In the genomic region with DNA sequence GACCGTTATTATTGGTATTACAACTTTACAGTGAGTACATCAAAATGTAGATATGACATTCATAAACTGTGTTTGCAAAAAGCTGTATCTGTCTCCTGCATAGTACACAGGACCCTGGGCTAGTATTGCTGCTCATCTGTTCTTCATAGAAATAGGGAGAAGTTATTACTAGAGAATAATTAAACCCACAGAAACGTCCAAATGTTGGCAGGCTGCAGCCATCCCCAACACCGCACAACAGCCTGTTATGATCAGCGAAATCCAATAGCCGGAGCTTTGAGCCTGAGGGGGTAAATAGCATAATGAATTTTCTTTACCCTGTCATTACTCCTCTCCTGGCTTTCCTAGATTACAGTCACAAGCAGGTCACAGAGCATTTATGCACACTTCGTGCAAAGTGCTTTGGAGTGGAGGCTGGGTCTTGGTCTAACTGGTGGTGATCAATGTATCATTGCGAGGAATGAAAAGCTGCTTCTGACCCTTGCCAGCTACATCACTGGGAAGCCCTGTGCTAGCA, we compare ENCODE assay signal across 22 cellular contexts.
DNase-seq lines count a peak whose midpoint lies in the region; ATAC-seq, FAIRE-seq and TF ChIP-seq lines count a peak whose summit lies in the region.
"Had no signal": no experiment of that assay in that cellular context is flagged by ENCODE, and none has a peak within 500 bp of the region (broad histone marks: within the 10 kb centered on the region; RNA-seq: fewer than 3 reads in every experiment).

No MANE protein-coding gene starts in this region.

- TF ChIP-seq CTCF in A549 (IDR thresholded peaks at IDR 0.05) (no peak), HEK293 (tag by site-specific recombination; IDR thresholded peaks at IDR 0.05) (no peak), SK-N-SH (IDR thresholded peaks at IDR 0.05) (no peak)

- no peak for TF ChIP-seq POLR2A in A549 (IDR thresholded peaks at IDR 0.05; ENCODE audit: low read length)

- H3K56ac ChIP-seq in mesendoderm (ENCODE audit: low read length): no peak overlapping the region

- no peaks in the 10 kb centered on the region for H3K79me2 ChIP-seq in SK-N-SH (ENCODE audit: insufficient read depth)
- H3K79me2 ChIP-seq in mesendoderm (ENCODE audit: control insufficient read depth, insufficient read depth, low read length): no peaks in the 10 kb centered on the region

- no peaks in the 10 kb centered on the region for H3K9me3 Mint-ChIP-seq in stimulated activated effector memory CD8-positive, alpha-beta T cell treated with anti-CD3 and anti-CD28 coated beads, Interleukin-12 subunit alpha, Interleukin-12 subunit beta, amount 100 ng/mL, for 72 hours
- H3K9me3 Mint-ChIP-seq: activated naive CD4-positive, alpha-beta T cell treated with anti-CD3 and anti-CD28 coated beads, Interleukin-2, amount 50 U/mL, for 24 hours; stimulated activated naive B cell treated with anti-CD40 and anti-IgM and Interleukin-4, amounts not matched to agents 10 μg/mL and 1 μg/mL and 100 μg/mL, for 72 hours had no signal

- no peaks in the 10 kb centered on the region for H3K9me3 ChIP-seq in A549
- H3K9me3 ChIP-seq in HEK293 (ENCODE audit: control insufficient read depth, insufficient read depth, low read depth, low read length): no peaks in the 10 kb centered on the region
- H3K9me3 ChIP-seq in SK-N-SH: no peaks in the 10 kb centered on the region
- H3K9me3 ChIP-seq: spleen, testis had no signal

- DNase-seq in A549 (ENCODE audit: low read depth in 1 of 2, low spot score in 1 of 2) (no peak), SK-N-SH (peak; percentile 56), mesendoderm (no peak), NCI-H2107 (lab: John Stamatoyannopoulos, UW) (no peak)
- no peak for DNase-seq in stimulated activated effector memory CD8-positive, alpha-beta T cell treated with anti-CD3 and anti-CD28 coated beads, Interleukin-12 subunit alpha, Interleukin-12 subunit beta, amount 100 ng/mL, for 72 hours (ENCODE audit: low spot score in 2 of 2)
- DNase-seq: ACHN; anterior cingulate cortex; Calu3; NCI-H1092 treated with DMSO at 0.1 percent for 48 hours; spleen; stimulated activated CD4-positive, alpha-beta T cell treated with anti-CD3 and anti-CD28 coated beads, Interleukin-2, amount 100 ng/mL, for 48 hours; stimulated activated naive B cell treated with anti-CD40 and anti-IgM and Interleukin-4, amounts not matched to agents 10 μg/mL and 1 μg/mL and 100 μg/mL, for 72 hours; testis; WERI-Rb-1 had no signal

- no peaks in the 10 kb centered on the region for H3K9me2 ChIP-seq in SK-N-SH

- no peaks in the 10 kb centered on the region for H4K20me1 ChIP-seq in SK-N-SH (ENCODE audit: insufficient read depth)

- no peak for ATAC-seq in A549
- ATAC-seq in HG03520 (IDR thresholded peaks at IDR 0.05; ENCODE audit: unreplicated experiment): no peak
- no peak for ATAC-seq in stimulated activated effector memory CD8-positive, alpha-beta T cell treated with anti-CD3 and anti-CD28 coated beads, Interleukin-12 subunit alpha, Interleukin-12 subunit beta, amount 100 ng/mL, for 72 hours
- ATAC-seq: stimulated activated naive B cell treated with anti-CD40 and anti-IgM and Interleukin-4, amounts not matched to agents 10 μg/mL and 1 μg/mL and 100 μg/mL, for 72 hours had no signal

- H3K27ac ChIP-seq in A549 (no peak overlapping the region), HEK293 (ENCODE audit: extremely low read depth, low read depth, low read length) (no peak overlapping the region), SK-N-SH (ENCODE audit: low read depth in 2 of 2, low read length in 1 of 2) (peak overlapping the region; percentile 65 to 86; a peak in 3 of 4 replicates), layer of hippocampus (ENCODE audit: low read depth, low read length) (peak overlapping the region; percentile 62), mesendoderm (ENCODE audit: low read depth, low read length) (no peak overlapping the region)
- H3K27ac ChIP-seq: C4-2B, RWPE1, spleen, testis, WERI-Rb-1 had no signal

- no peak overlapping the region for H3K18ac ChIP-seq in mesendoderm (ENCODE audit: low read length)

- no peak for FAIRE-seq in A549 (lab: Jason Lieb, UNC)
- FAIRE-seq: endothelial cell of umbilical vein, GM12892 had no signal

- TF ChIP-seq RAD21 in A549 (conservative IDR thresholded peaks at IDR 0.05 in 1 of 2, IDR thresholded peaks at IDR 0.05 in 1 of 2) (no peak), SK-N-SH (IDR thresholded peaks at IDR 0.05; ENCODE audit: low read length) (no peak)

- H3K4me3 Mint-ChIP-seq in stimulated activated effector memory CD8-positive, alpha-beta T cell treated with anti-CD3 and anti-CD28 coated beads, Interleukin-12 subunit alpha, Interleukin-12 subunit beta, amount 100 ng/mL, for 72 hours: no peak overlapping the region
- H3K4me3 Mint-ChIP-seq: activated naive CD4-positive, alpha-beta T cell treated with anti-CD3 and anti-CD28 coated beads, Interleukin-2, amount 50 U/mL, for 24 hours; stimulated activated naive B cell treated with anti-CD40 and anti-IgM and Interleukin-4, amounts not matched to agents 10 μg/mL and 1 μg/mL and 100 μg/mL, for 72 hours had no signal

- WGBS in A549 (ENCODE audit: missing lambda C conversion rate): 49% methylated on average over 7 of the region's 7 CpGs
- 32% methylated on average over 7 of the region's 7 CpGs for WGBS in SK-N-SH (ENCODE audit: low lambda C conversion rate)
- no CpG with 5 or more reads among the region's 7 CpGs for WGBS in mesendoderm (ENCODE audit: extremely low coverage, insufficient coverage, low lambda C conversion rate)

- peaks cover 27% of the 10 kb centered on the region for H3F3A ChIP-seq in SK-N-SH (replicated peaks; ENCODE audit: insufficient read depth)

- H2BK15ac ChIP-seq in mesendoderm (replicated peaks; ENCODE audit: low read depth): no peak overlapping the region

- no peak overlapping the region for H3K4me3 ChIP-seq in A549
- no peak overlapping the region for H3K4me3 ChIP-seq in HEK293 (ENCODE audit: low read depth, low read length)
- no peak overlapping the region for H3K4me3 ChIP-seq in SK-N-SH (ENCODE audit: low read depth in 2 of 2, low read length in 1 of 2)
- no peak overlapping the region for H3K4me3 ChIP-seq in mesendoderm (ENCODE audit: low read length)
- H3K4me3 ChIP-seq: spleen, testis had no signal

- H3K79me1 ChIP-seq in mesendoderm (ENCODE audit: low read length): no peaks in the 10 kb centered on the region

- POLR2A ChIA-PET in A549 (lab: Yijun Ruan, JAX) (no interaction called here), HEK293 (lab: Yijun Ruan, JAX) (no interaction called here), SK-N-SH (lab: Yijun Ruan, JAX) (no interaction called here)

- H4K8ac ChIP-seq in mesendoderm (ENCODE audit: low read depth, low read length): no peak overlapping the region

- H3K23ac ChIP-seq in mesendoderm (ENCODE audit: low read length): no peak overlapping the region

- no peaks in the 10 kb centered on the region; the same call in 2 of the 3 replicates for H3K4me1 ChIP-seq in A549
- peaks cover 19% of the 10 kb centered on the region for H3K4me1 ChIP-seq in HEK293 (ENCODE audit: control insufficient read depth, insufficient read depth, low read length)
- peaks cover 13 to 27% of the 10 kb centered on the region in 2 experiments for H3K4me1 ChIP-seq in SK-N-SH (ENCODE audit: control insufficient read depth in 1 of 2, insufficient read depth in 2 of 2, low read depth in 1 of 2, low read length in 1 of 2)
- H3K4me1 ChIP-seq in mesendoderm (ENCODE audit: control insufficient read depth, low read depth, low read length): no peaks in the 10 kb centered on the region
- H3K4me1 ChIP-seq: spleen had no signal

- H3K4me2 ChIP-seq in A549 (peak overlapping the region; percentile 13; the same call in 1 of the 3 replicates), SK-N-SH (peak overlapping the region; percentile 42; the same call in 1 of the 2 replicates), mesendoderm (ENCODE audit: low read length) (no peak overlapping the region)

- H2BK5ac ChIP-seq in mesendoderm (ENCODE audit: low read length): no peak overlapping the region

- H3K27ac Mint-ChIP-seq in stimulated activated effector memory CD8-positive, alpha-beta T cell treated with anti-CD3 and anti-CD28 coated beads, Interleukin-12 subunit alpha, Interleukin-12 subunit beta, amount 100 ng/mL, for 72 hours: no peak overlapping the region
- H3K27ac Mint-ChIP-seq: activated naive CD4-positive, alpha-beta T cell treated with anti-CD3 and anti-CD28 coated beads, Interleukin-2, amount 50 U/mL, for 24 hours; stimulated activated naive B cell treated with anti-CD40 and anti-IgM and Interleukin-4, amounts not matched to agents 10 μg/mL and 1 μg/mL and 100 μg/mL, for 72 hours had no signal

- CTCF ChIA-PET in A549 (lab: Yijun Ruan, JAX): interaction anchor here (0.5 to 0.9 kb wide), 3 partner anchors 11 to 55 kb away, joined by 3 to 4 read pairs (median 3); no protein-coding TSS in a partner anchor
- CTCF ChIA-PET in HEK293 (lab: Yijun Ruan, JAX): interaction anchor here (0.7 kb wide), 1 partner anchor 108 kb away, joined by 3 read pairs; no protein-coding TSS in a partner anchor
- CTCF ChIA-PET in SK-N-SH (lab: Yijun Ruan, JAX): interaction anchor here (0.8 to 1.7 kb wide), 5 partner anchors 8 to 177 kb away, joined by 3 to 5 read pairs (median 3); no protein-coding TSS in a partner anchor

- TF ChIP-seq EP300 in A549 (IDR thresholded peaks at IDR 0.05) (no peak), SK-N-SH (IDR thresholded peaks at IDR 0.05; ENCODE audit: borderline replicate concordance in 1 of 2, low read depth in 1 of 2, low read length in 1 of 2) (peak in 1 of 2 experiments; percentile 42; a peak in 1 of 4 replicates)

- H3K27me3 ChIP-seq in SK-N-SH (ENCODE audit: insufficient read depth): no peaks in the 10 kb centered on the region
- no peaks in the 10 kb centered on the region for H3K27me3 ChIP-seq in layer of hippocampus (ENCODE audit: control insufficient read depth, insufficient read depth, low read length)
- no peaks in the 10 kb centered on the region for H3K27me3 ChIP-seq in mesendoderm (ENCODE audit: insufficient read depth, low read length, poor library complexity)
- H3K27me3 ChIP-seq: spleen, testis had no signal

- H4K5ac ChIP-seq in mesendoderm (ENCODE audit: low read length): no peak overlapping the region

- no peak overlapping the region for H2BK120ac ChIP-seq in mesendoderm (ENCODE audit: low read depth, low read length)

- H3K4ac ChIP-seq in mesendoderm (ENCODE audit: low read depth, low read length): no peak overlapping the region

- H3K9ac ChIP-seq in SK-N-SH (peak overlapping the region; percentile 26; the same call in 1 of the 2 replicates), mesendoderm (ENCODE audit: low read length) (no peak overlapping the region)

- peak overlapping the region; percentile 36; the same call in 1 of the 2 replicates for H2AFZ ChIP-seq in SK-N-SH (ENCODE audit: low read depth)

- H3K36me3 ChIP-seq in HEK293 (ENCODE audit: control insufficient read depth in 2 of 2, insufficient read depth in 1 of 2, low read length in 2 of 2) (no peaks in the 10 kb centered on the region), SK-N-SH (replicated peaks in 1 of 2; ENCODE audit: control insufficient read depth in 1 of 2, insufficient read depth in 2 of 2, low read length in 1 of 2) (no peaks in the 10 kb centered on the region), mesendoderm (ENCODE audit: control insufficient read depth, insufficient read depth, low read length) (no peaks in the 10 kb centered on the region)
- H3K36me3 ChIP-seq: spleen, WERI-Rb-1 had no signal

- H3K4me1 Mint-ChIP-seq in stimulated activated effector memory CD8-positive, alpha-beta T cell treated with anti-CD3 and anti-CD28 coated beads, Interleukin-12 subunit alpha, Interleukin-12 subunit beta, amount 100 ng/mL, for 72 hours: no peaks in the 10 kb centered on the region
- H3K4me1 Mint-ChIP-seq: activated naive CD4-positive, alpha-beta T cell treated with anti-CD3 and anti-CD28 coated beads, Interleukin-2, amount 50 U/mL, for 24 hours had no signal

- no peaks in the 10 kb centered on the region for H3K36me3 Mint-ChIP-seq in stimulated activated effector memory CD8-positive, alpha-beta T cell treated with anti-CD3 and anti-CD28 coated beads, Interleukin-12 subunit alpha, Interleukin-12 subunit beta, amount 100 ng/mL, for 72 hours
- H3K36me3 Mint-ChIP-seq: stimulated activated naive B cell treated with anti-CD40 and anti-IgM and Interleukin-4, amounts not matched to agents 10 μg/mL and 1 μg/mL and 100 μg/mL, for 72 hours had no signal

- H2AK5ac ChIP-seq in mesendoderm (ENCODE audit: low read length): no peak overlapping the region

Comparison
In these comparisons a context has a peak if more than half of its experiments do, and no peak if none do; other contexts are left out.
1. H3K27ac ChIP-seq: peak in SK-N-SH (2 of 2) and layer of hippocampus (single experiment); none in A549 (0 of 2), HEK293 (single experiment) and mesendoderm (single experiment).